ENCODE assay signal across 9 cellular contexts in the genomic region with DNA sequence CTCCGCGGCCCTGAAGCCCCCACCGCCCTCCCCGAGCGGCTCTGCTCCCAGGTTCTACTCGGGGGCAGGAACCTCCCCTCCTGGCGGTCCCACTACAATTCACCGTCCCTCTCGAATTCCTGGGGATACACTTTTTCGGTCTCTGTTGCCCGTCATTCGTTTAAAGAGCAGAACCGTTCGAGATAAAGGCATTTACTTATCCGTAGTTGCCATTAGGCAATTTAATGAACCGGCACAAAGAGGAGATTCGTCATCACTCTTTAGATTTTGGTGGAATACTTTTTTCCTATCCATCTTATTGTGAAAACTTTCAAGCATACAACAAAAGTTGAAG. TPM values are rescaled to one million over a fixed set of nuclear protein-coding genes. Genes with fewer than 3 reads are reported as not detected.
A peak's percentile ranks its signal among the peaks of the same experiment; 100 is the strongest.
DNase-seq lines count a peak whose midpoint lies in the region; ATAC-seq and TF ChIP-seq lines count a peak whose summit lies in the region.
"Had no signal": no experiment of that assay in that cellular context is flagged by ENCODE, and none has a peak within 500 bp of the region (broad histone marks: within the 10 kb centered on the region; RNA-seq: fewer than 3 reads in every experiment).

No MANE protein-coding gene starts in this region.

- H3K4me1 Mint-ChIP-seq in CD4-positive, alpha-beta T cell (ENCODE audit: low read depth), result peaks cover 6% of the 10 kb centered on the region
- H3K4me1 Mint-ChIP-seq in naive thymus-derived CD4-positive, alpha-beta T cell, result peaks cover 3 to 19% (median 9%) of the 10 kb centered on the region in 7 donors
- peaks cover 8% of the 10 kb centered on the region for H3K4me1 Mint-ChIP-seq in activated naive CD4-positive, alpha-beta T cell treated with anti-CD3 and anti-CD28 coated beads for 36 hours (ENCODE audit: low read depth)

- no peak for ATAC-seq in CD4-positive, alpha-beta T cell (ENCODE audit: poor library complexity)
- no peak for ATAC-seq in naive thymus-derived CD4-positive, alpha-beta T cell

- dilution Hi-C loops in mammary epithelial cell (cut with HindIII; ENCODE audit: low sequenced_read_pairs), result no loop called here

- TF ChIP-seq CTCF in CD4-positive, alpha-beta T cell (IDR thresholded peaks at IDR 0.05), result no peak
- no peak for TF ChIP-seq CTCF in mammary epithelial cell (conservative IDR thresholded peaks at IDR 0.05 in 1 of 2, IDR thresholded peaks at IDR 0.05 in 1 of 2; ENCODE audit: extremely low read depth in 1 of 2, insufficient read depth in 1 of 2, low read depth in 1 of 2, low read length in 2 of 2)

- H3K9ac ChIP-seq in Karpas-422 (ENCODE audit: low read length) (peak overlapping the region; percentile 97), mammary epithelial cell (ENCODE audit: insufficient read depth, low read length) (peak overlapping the region; percentile 53)

- H4K20me1 ChIP-seq in Karpas-422 (ENCODE audit: insufficient read depth, low read depth, low read length), result peaks cover 30% of the 10 kb centered on the region
- peaks cover 8% of the 10 kb centered on the region for H4K20me1 ChIP-seq in mammary epithelial cell (ENCODE audit: insufficient read depth, low read length)

- DNase-seq in CD4-positive, alpha-beta T cell, result no peak
- DNase-seq in Karpas-422, result peak; percentile 72
- peak; percentile 29 for DNase-seq in mammary epithelial cell
- no peak for DNase-seq in naive thymus-derived CD4-positive, alpha-beta T cell
- DNase-seq in SK-N-DZ (ENCODE audit: low spot score), result no peak
- DNase-seq in GM03348 (ENCODE audit: low spot score), result no peak
- no peak for DNase-seq in activated naive CD4-positive, alpha-beta T cell treated with anti-CD3 and anti-CD28 coated beads for 36 hours
- DNase-seq in NCI-H226, result no peak
- DNase-seq: central memory CD4-positive, alpha-beta T cell had no signal

- H3K36me3 Mint-ChIP-seq in CD4-positive, alpha-beta T cell (ENCODE audit: low read depth), result no peaks in the 10 kb centered on the region
- no peaks in the 10 kb centered on the region for H3K36me3 Mint-ChIP-seq in naive thymus-derived CD4-positive, alpha-beta T cell
- H3K36me3 Mint-ChIP-seq in activated naive CD4-positive, alpha-beta T cell treated with anti-CD3 and anti-CD28 coated beads for 36 hours (ENCODE audit: low read depth), result no peaks in the 10 kb centered on the region

- H3K27me3 ChIP-seq in CD4-positive, alpha-beta T cell (ENCODE audit: control insufficient read depth, insufficient read depth, low read length), result peaks cover 38% of the 10 kb centered on the region
- no peaks in the 10 kb centered on the region for H3K27me3 ChIP-seq in Karpas-422 (ENCODE audit: low read length)
- H3K27me3 ChIP-seq in mammary epithelial cell (ENCODE audit: insufficient read depth, low read length), result no peaks in the 10 kb centered on the region
- H3K27me3 ChIP-seq in naive thymus-derived CD4-positive, alpha-beta T cell (ENCODE audit: control insufficient read depth in 2 of 2, insufficient read depth in 2 of 2, low read length in 2 of 2), result peaks cover 0 to 18% of the 10 kb centered on the region in 2 donors

- POLR2A ChIA-PET in CD4-positive, alpha-beta T cell (lab: Charles Lee), result no interaction called here
- POLR2A ChIA-PET in naive thymus-derived CD4-positive, alpha-beta T cell (lab: Charles Lee), result no interaction called here

- no peaks in the 10 kb centered on the region for H3K9me3 Mint-ChIP-seq in CD4-positive, alpha-beta T cell
- no peaks in the 10 kb centered on the region for H3K9me3 Mint-ChIP-seq in naive thymus-derived CD4-positive, alpha-beta T cell
- no peaks in the 10 kb centered on the region for H3K9me3 Mint-ChIP-seq in activated naive CD4-positive, alpha-beta T cell treated with anti-CD3 and anti-CD28 coated beads for 36 hours

- no peak overlapping the region for H3K27ac ChIP-seq in CD4-positive, alpha-beta T cell (ENCODE audit: low read depth, low read length)
- H3K27ac ChIP-seq in Karpas-422 (ENCODE audit: low read length) (peak overlapping the region; percentile 88), mammary epithelial cell (ENCODE audit: insufficient read depth, low read depth, low read length) (peak overlapping the region; percentile 76)
- no peak overlapping the region for H3K27ac ChIP-seq in naive thymus-derived CD4-positive, alpha-beta T cell (ENCODE audit: low read depth, low read length)

- H3K36me3 ChIP-seq in Karpas-422 (ENCODE audit: insufficient read depth, low read length) (peaks cover 29% of the 10 kb centered on the region), mammary epithelial cell (ENCODE audit: insufficient read depth, low read length) (no peaks in the 10 kb centered on the region)
- H3K36me3 ChIP-seq in naive thymus-derived CD4-positive, alpha-beta T cell (ENCODE audit: control insufficient read depth in 2 of 3, insufficient read depth in 3 of 3, low read length in 3 of 3), result no peaks in the 10 kb centered on the region

- 14% methylated on average over 14 of the region's 17 CpGs for WGBS in mammary epithelial cell (ENCODE audit: low coverage, missing lambda C conversion rate)

- H3K4me2 ChIP-seq in Karpas-422 (ENCODE audit: low read depth, low read length, poor library complexity, severe bottlenecking), result peak overlapping the region; percentile 95
- H3K4me2 ChIP-seq in mammary epithelial cell (ENCODE audit: insufficient read depth, low read depth, low read length), result peak overlapping the region; percentile 91

- CTCF ChIA-PET in CD4-positive, alpha-beta T cell (lab: Charles Lee), result no interaction called here
- CTCF ChIA-PET in mammary epithelial cell (lab: Charles Lee; ENCODE audit: low non-redundant PET), result no interaction called here
- CTCF ChIA-PET in naive thymus-derived CD4-positive, alpha-beta T cell (lab: Charles Lee), result no interaction called here
- CTCF ChIA-PET in activated naive CD4-positive, alpha-beta T cell treated with anti-CD3 and anti-CD28 coated beads for 36 hours (lab: Charles Lee), result no interaction called here

- no peak overlapping the region for H3K27ac Mint-ChIP-seq in CD4-positive, alpha-beta T cell
- H3K27ac Mint-ChIP-seq in naive thymus-derived CD4-positive, alpha-beta T cell, result no peak overlapping the region
- no peak overlapping the region for H3K27ac Mint-ChIP-seq in activated naive CD4-positive, alpha-beta T cell treated with anti-CD3 and anti-CD28 coated beads for 36 hours

- H3K4me3 Mint-ChIP-seq in CD4-positive, alpha-beta T cell, result peak overlapping the region; percentile 66
- H3K4me3 Mint-ChIP-seq in naive thymus-derived CD4-positive, alpha-beta T cell, result peak overlapping the region; percentile 28 to 80 (median 72)
- no peak overlapping the region for H3K4me3 Mint-ChIP-seq in activated naive CD4-positive, alpha-beta T cell treated with anti-CD3 and anti-CD28 coated beads for 36 hours

- H3K27me3 Mint-ChIP-seq in CD4-positive, alpha-beta T cell, result peaks cover 62% of the 10 kb centered on the region
- H3K27me3 Mint-ChIP-seq in naive thymus-derived CD4-positive, alpha-beta T cell, result peaks cover 53 to 67% (median 63%) of the 10 kb centered on the region in 5 donors
- peaks cover 46% of the 10 kb centered on the region for H3K27me3 Mint-ChIP-seq in activated naive CD4-positive, alpha-beta T cell treated with anti-CD3 and anti-CD28 coated beads for 36 hours (ENCODE audit: low read depth)

- no peaks in the 10 kb centered on the region for H3K9me2 ChIP-seq in Karpas-422 (replicated peaks; ENCODE audit: insufficient read depth, low read length)

- no peak overlapping the region for H2AFZ ChIP-seq in Karpas-422 (ENCODE audit: low read length)
- peak overlapping the region; percentile 95 for H2AFZ ChIP-seq in mammary epithelial cell (ENCODE audit: low read depth, low read length)

- H3K79me2 ChIP-seq in Karpas-422 (ENCODE audit: low read length), result peaks cover 35% of the 10 kb centered on the region
- H3K79me2 ChIP-seq in mammary epithelial cell (ENCODE audit: insufficient read depth, low read length), result peaks cover 35% of the 10 kb centered on the region

- H3K4me3 ChIP-seq in Karpas-422 (ENCODE audit: low read length) (peak overlapping the region; percentile 95), mammary epithelial cell (replicated peaks in 1 of 3; ENCODE audit: insufficient read depth in 1 of 3, low read depth in 2 of 3, low read length in 3 of 3) (peak overlapping the region; percentile 28 to 88 (median 73))
- no peak overlapping the region for H3K4me3 ChIP-seq in naive thymus-derived CD4-positive, alpha-beta T cell (ENCODE audit: low read length)

- no TSS peak for BruUV-seq in mammary epithelial cell (replicated peaks; lab: Mats Ljungman, UMichigan)

- in situ Hi-C loops in mammary epithelial cell (cut with MboI; ENCODE audit: low sequenced_read_pairs in 2 of 2), result loop anchor here in 1 of 2 donors (25.0 kb wide), 2 partner anchors 388 to 538 kb away; no protein-coding TSS in a partner anchor

- H3K4me1 ChIP-seq in Karpas-422 (ENCODE audit: low read length), result peaks cover 53% of the 10 kb centered on the region
- peaks cover 7% of the 10 kb centered on the region for H3K4me1 ChIP-seq in mammary epithelial cell (ENCODE audit: insufficient read depth, low read length)
- H3K4me1 ChIP-seq in naive thymus-derived CD4-positive, alpha-beta T cell (ENCODE audit: control insufficient read depth in 2 of 2, insufficient read depth in 2 of 2, low read length in 2 of 2), result peaks cover 0 to 13% of the 10 kb centered on the region in 2 donors

- H3K9me3 ChIP-seq in CD4-positive, alpha-beta T cell (ENCODE audit: control insufficient read depth, low read length), result no peaks in the 10 kb centered on the region
- H3K9me3 ChIP-seq in Karpas-422 (ENCODE audit: low read length) (no peaks in the 10 kb centered on the region), mammary epithelial cell (replicated peaks; ENCODE audit: insufficient read depth, low read length) (no peaks in the 10 kb centered on the region)
- H3K9me3 ChIP-seq in naive thymus-derived CD4-positive, alpha-beta T cell (ENCODE audit: control insufficient read depth in 2 of 3, low read length in 3 of 3), result no peaks in the 10 kb centered on the region

- intact Hi-C loops in CD4-positive, alpha-beta T cell (cut with DNase I, micrococcal nuclease), result loop anchor here (5.0 kb wide), 1 partner anchor 408 kb away; no protein-coding TSS in a partner anchor
- intact Hi-C loops in mammary epithelial cell (cut with micrococcal nuclease), result loop anchor here (1.0 to 5.0 kb wide), 5 partner anchors 178 to 613 kb away; partner anchors contain the start of gene CRYBG1
- intact Hi-C loops in naive thymus-derived CD4-positive, alpha-beta T cell (cut with micrococcal nuclease), result no loop called here
- intact Hi-C loops in activated naive CD4-positive, alpha-beta T cell treated with anti-CD3 and anti-CD28 coated beads for 36 hours (cut with micrococcal nuclease), result loop anchor here (10.0 kb wide), 1 partner anchor 611 kb away; the partner anchor contains the start of gene CRYBG1

RNA-seq across cellular contexts. Expression of gene CD24, which starts 1.1 kb away (rescaled TPM):
- total RNA-seq in CD4-positive, alpha-beta T cell, result not detected
- 604 and 1,213 TPM in 2 replicates for total RNA-seq in Karpas-422 (2014; rRNA removed; shearing (Covaris generic); ENCODE audit: low replicate concordance)
- 100 to 1,000 TPM; 299 to 397 TPM for total RNA-seq in mammary epithelial cell
- polyA plus RNA-seq in mammary epithelial cell, result 314 TPM
- 258 TPM for polyA minus RNA-seq in mammary epithelial cell
- total RNA-seq in naive thymus-derived CD4-positive, alpha-beta T cell, result 1 to 10 TPM in 1 of 5 experiments, under 1 TPM in 4; 0.24 to 3.5 (median 0.73) TPM
- polyA plus RNA-seq in naive thymus-derived CD4-positive, alpha-beta T cell, result under 1 TPM; 0.15 to 0.23 TPM
- 760 and 767 TPM in 2 replicates for polyA plus RNA-seq in SK-N-DZ (2014; cell fraction: cytosol; rRNA removed)
- polyA plus RNA-seq in SK-N-DZ (2014; cell fraction: nucleus; rRNA removed), result 181 and 197 TPM in 2 replicates
- total RNA-seq in activated naive CD4-positive, alpha-beta T cell treated with anti-CD3 and anti-CD28 coated beads for 36 hours, result under 1 TPM in 1 of 2 experiments, not detected in 1; 0.30 TPM

RNA-seq across cellular contexts. Expression of gene MTRES1, which starts 52.3 kb away (rescaled TPM):
- 10 to 100 TPM; 11.2 to 12.2 TPM for total RNA-seq in CD4-positive, alpha-beta T cell
- total RNA-seq in Karpas-422 (2014; rRNA removed; shearing (Covaris generic); ENCODE audit: low replicate concordance), result 12.7 and 25.2 TPM in 2 replicates
- 10 to 100 TPM in 1 of 2 donors, 1 to 10 TPM in 1; 6.8 to 22.0 TPM for total RNA-seq in mammary epithelial cell
- polyA plus RNA-seq in mammary epithelial cell, result 9.3 TPM
- polyA minus RNA-seq in mammary epithelial cell, result 7.5 TPM
- 10 to 100 TPM; 10.8 to 21.7 (median 19.5) TPM for total RNA-seq in naive thymus-derived CD4-positive, alpha-beta T cell
- 10 to 100 TPM; 13.9 to 20.2 TPM for polyA plus RNA-seq in naive thymus-derived CD4-positive, alpha-beta T cell
- polyA plus RNA-seq in SK-N-DZ (2014; cell fraction: cytosol; rRNA removed), result 13.7 and 18.7 TPM in 2 replicates
- polyA plus RNA-seq in SK-N-DZ (2014; cell fraction: nucleus; rRNA removed), result 5.1 and 10.9 TPM in 2 replicates
- total RNA-seq in activated naive CD4-positive, alpha-beta T cell treated with anti-CD3 and anti-CD28 coated beads for 36 hours, result 10 to 100 TPM in 1 of 2 experiments, 1 to 10 TPM in 1; 8.3 to 12.3 TPM

Comparison
In these comparisons a context has a peak if more than half of its experiments do, and no peak if none do; other contexts are left out.
1. DNase-seq: peak in Karpas-422 (single experiment) and mammary epithelial cell (single experiment); none in CD4-positive, alpha-beta T cell (0 of 10), naive thymus-derived CD4-positive, alpha-beta T cell (0 of 9), SK-N-DZ (single experiment), GM03348 (single experiment), activated naive CD4-positive, alpha-beta T cell treated with anti-CD3 and anti-CD28 coated beads for 36 hours (single experiment) and NCI-H226 (single experiment).
2. H3K27ac ChIP-seq: peak in Karpas-422 (single experiment) and mammary epithelial cell (single experiment); none in CD4-positive, alpha-beta T cell (single experiment) and naive thymus-derived CD4-positive, alpha-beta T cell (single experiment).
3. RNA of gene CD24, which starts 1.1 kb away (total RNA-seq): 604 to 1,213 TPM in Karpas-422 and 299 to 397 TPM in mammary epithelial cell; 0.24 to 3.5 TPM in naive thymus-derived CD4-positive, alpha-beta T cell, 0.30 TPM in activated naive CD4-positive, alpha-beta T cell treated with anti-CD3 and anti-CD28 coated beads for 36 hours and not detected in CD4-positive, alpha-beta T cell; every median in the first group is over 10 times any median in the second.
4. intact Hi-C loops: an anchor here in CD4-positive, alpha-beta T cell (5.0 kb wide), mammary epithelial cell (1.0 to 5.0 kb wide) and activated naive CD4-positive, alpha-beta T cell treated with anti-CD3 and anti-CD28 coated beads for 36 hours (10.0 kb wide); none called in naive thymus-derived CD4-positive, alpha-beta T cell.